1 cellular context compared by ENCODE assay signal in genomic region chr10:129833988-129834387, GRCh38.
TF ChIP-seq lines count a peak whose summit lies in the region.

No MANE protein-coding gene starts in this region.

TF ChIP-seq in GM23338, 12 proteins besides CTCF, POLR2A, EP300 and RAD21 (continued from another document):
- no peak for TF ChIP-seq ZNF462 (CRISPR knock-in tag; IDR thresholded peaks at IDR 0.05)
- TF ChIP-seq CREB1 (CRISPR knock-in tag; IDR thresholded peaks at IDR 0.05; ENCODE audit: low read depth) = no peak
- no peak for TF ChIP-seq REST (IDR thresholded peaks at IDR 0.05; ENCODE audit: unreplicated experiment)
- no peak for TF ChIP-seq NANOG (IDR thresholded peaks at IDR 0.05; ENCODE audit: borderline replicate concordance)
